13 cellular contexts compared by ENCODE assay signal in genomic region chr2:64866797-64867196, GRCh38.
A peak's percentile ranks its signal among the peaks of the same experiment; 100 is the strongest.
DNase-seq lines count a peak whose midpoint lies in the region; ATAC-seq and TF ChIP-seq lines count a peak whose summit lies in the region.
"Had no signal": no experiment of that assay in that cellular context is flagged by ENCODE, and none has a peak within 500 bp of the region (broad histone marks: within the 10 kb centered on the region; RNA-seq: fewer than 3 reads in every experiment).

No MANE protein-coding gene starts in this region.

- TF ChIP-seq POLR2A in right lobe of liver (IDR thresholded peaks at IDR 0.05), result no peak
- TF ChIP-seq POLR2A in uterus (IDR thresholded peaks at IDR 0.05), result no peak

- WGBS in right lobe of liver (ENCODE audit: insufficient coverage, low coverage, low lambda C conversion rate, missing lambda C conversion rate), result 31% methylated on average over 5 of the region's 8 CpGs

- no peak for ATAC-seq in left ventricle myocardium superior
- ATAC-seq in right lobe of liver, result peak; percentile 18 to 47 (median 30)

- H3K27me3 ChIP-seq in left ventricle myocardium inferior (ENCODE audit: low read depth), result peaks cover 6% of the 10 kb centered on the region
- no peaks in the 10 kb centered on the region for H3K27me3 ChIP-seq in right lobe of liver
- no peaks in the 10 kb centered on the region for H3K27me3 ChIP-seq in uterus
- H3K27me3 ChIP-seq: spleen had no signal

- H3K4me3 ChIP-seq in left ventricle myocardium inferior (no peak overlapping the region), right lobe of liver (no peak overlapping the region), uterus (no peak overlapping the region)
- H3K4me3 ChIP-seq: spleen had no signal

- peaks cover 22% of the 10 kb centered on the region for H3K4me1 ChIP-seq in left ventricle myocardium inferior
- no peaks in the 10 kb centered on the region for H3K4me1 ChIP-seq in right lobe of liver
- H3K4me1 ChIP-seq in uterus, result peaks cover 0 to 5% of the 10 kb centered on the region in 2 donors

- no peak overlapping the region for H3K27ac ChIP-seq in left ventricle myocardium inferior (replicated peaks)
- H3K27ac ChIP-seq in right lobe of liver, result no peak overlapping the region
- H3K27ac ChIP-seq in uterus, result no peak overlapping the region
- H3K27ac ChIP-seq: epithelial cell of prostate, spleen had no signal

- TF ChIP-seq CTCF in left ventricle myocardium inferior (IDR thresholded peaks at IDR 0.05; ENCODE audit: borderline replicate concordance) (no peak), right lobe of liver (IDR thresholded peaks at IDR 0.05) (no peak), uterus (IDR thresholded peaks at IDR 0.05) (no peak)

- intact Hi-C loops in left ventricle myocardium superior (cut with micrococcal nuclease), result no loop called here
- intact Hi-C loops in left ventricle myocardium inferior (cut with micrococcal nuclease), result loop anchor here (5.0 to 10.0 kb wide), 4 partner anchors 132 to 534 kb away; partner anchors contain the start of gene AFTPH
- intact Hi-C loops in right lobe of liver (cut with DNase I), result loop anchor here (10.0 kb wide), 2 partner anchors 242 to 272 kb away; no protein-coding TSS in a partner anchor
- intact Hi-C loops in uterus (cut with DNase I; ENCODE audit: low total_unique reads), result loop anchor here (2.0 to 10.0 kb wide), 2 partner anchors 218 to 272 kb away; no protein-coding TSS in a partner anchor

- DNase-seq in left ventricle myocardium superior (peak; percentile 37), left ventricle myocardium inferior (no peak), astrocyte of the hippocampus (ENCODE audit: low read depth, low spot score) (peak; percentile 44), right lobe of liver (peak in 2 of 3 donors; percentile 52 to 65), uterus (peak; percentile 49 to 62), NCI-H2171 (lab: John Stamatoyannopoulos, UW) (no peak), GM19240 (ENCODE audit: insufficient read length, low spot score) (no peak), GDM1 (lab: John Stamatoyannopoulos, UW) (no peak)
- DNase-seq: activated CD4-positive, CD25-positive, alpha-beta regulatory T cell treated with anti-CD3 and anti-CD28 coated beads, Interleukin-2, amount 50 U/mL, for 72 hours; DMS79 treated with DMSO at 0.1 percent for 48 hours; Kasumi-1; spleen had no signal

- H3K36me3 ChIP-seq in left ventricle myocardium inferior (no peaks in the 10 kb centered on the region), right lobe of liver (no peaks in the 10 kb centered on the region), uterus (no peaks in the 10 kb centered on the region)
- H3K36me3 ChIP-seq: spleen had no signal

- no peaks in the 10 kb centered on the region for H3K9me3 ChIP-seq in left ventricle myocardium inferior (replicated peaks)
- no peaks in the 10 kb centered on the region for H3K9me3 ChIP-seq in right lobe of liver
- H3K9me3 ChIP-seq in uterus, result no peaks in the 10 kb centered on the region
- H3K9me3 ChIP-seq: spleen had no signal

Comparison
In these comparisons a context has a peak if more than half of its experiments do, and no peak if none do; other contexts are left out.
1. DNase-seq: peak in left ventricle myocardium superior (single experiment), astrocyte of the hippocampus (single experiment), right lobe of liver (2 of 3) and uterus (2 of 2); none in left ventricle myocardium inferior (single experiment), NCI-H2171 (single experiment), GM19240 (single experiment) and GDM1 (single experiment).